ENCODE assay signal across 8 cellular contexts in genomic region chr1:61742620-61743431, GRCh38. TPM values are rescaled to one million over a fixed set of nuclear protein-coding genes. Genes with fewer than 3 reads are reported as not detected.
DNase-seq lines count a peak whose midpoint lies in the region; ATAC-seq and TF ChIP-seq lines count a peak whose summit lies in the region.

No MANE protein-coding gene starts in this region.

- H3K4me3 ChIP-seq in BJ (ENCODE audit: low read depth, low read length), result peak overlapping the region; percentile 78
- H3K4me3 ChIP-seq in Panc1 (ENCODE audit: low read depth in 2 of 2, low read length in 2 of 2), result peak overlapping the region; percentile 68 to 83
- peak overlapping the region; percentile 96 for H3K4me3 ChIP-seq in coronary artery

- H3K27ac ChIP-seq in Panc1 (ENCODE audit: low read length), result peak overlapping the region; percentile 90
- H3K27ac ChIP-seq in coronary artery, result peak overlapping the region; percentile 80 to 98

- H3K9me3 ChIP-seq in Panc1 (ENCODE audit: control insufficient read depth, insufficient read depth, low read depth, low read length), result no peaks in the 10 kb centered on the region

- CTCF ChIA-PET in BJ (lab: Yijun Ruan, JAX) (no interaction called here), Panc1 (lab: Charles Lee) (no interaction called here)

- H3K36me3 ChIP-seq in BJ (ENCODE audit: control insufficient read depth, insufficient read depth, low read length) (no peaks in the 10 kb centered on the region), Panc1 (ENCODE audit: control insufficient read depth, insufficient read depth, low read length) (no peaks in the 10 kb centered on the region)

- TF ChIP-seq CTCF in BJ (IDR thresholded peaks at IDR 0.05; ENCODE audit: insufficient read depth, low read depth, low read length) (no peak), Panc1 (IDR thresholded peaks at IDR 0.05) (no peak), coronary artery (IDR thresholded peaks at IDR 0.05) (no peak)

- no peaks in the 10 kb centered on the region for H3K27me3 ChIP-seq in BJ (ENCODE audit: control insufficient read depth, insufficient read depth, low read length)
- H3K27me3 ChIP-seq in Panc1 (ENCODE audit: control insufficient read depth, insufficient read depth, low read length), result no peaks in the 10 kb centered on the region

- peak; percentile 40 for ATAC-seq in GM18870 (IDR thresholded peaks at IDR 0.05; ENCODE audit: unreplicated experiment)
- ATAC-seq in HG03045 (IDR thresholded peaks at IDR 0.05; ENCODE audit: unreplicated experiment), result peak; percentile 69
- ATAC-seq in Panc1, result peak; percentile 87
- ATAC-seq in left colon, result peak; percentile 62

- intact Hi-C loops in Panc1 (cut with micrococcal nuclease; ENCODE audit: unreplicated experiment) (no loop called here), left colon (cut with DNase I, micrococcal nuclease) (no loop called here)

- H3K4me1 ChIP-seq in Panc1 (ENCODE audit: control insufficient read depth, insufficient read depth, low read length), result peaks cover 34% of the 10 kb centered on the region

- DNase-seq in BJ (ENCODE audit: low read depth) (no peak), Panc1 (ENCODE audit: low read depth, low spot score) (no peak), coronary artery (ENCODE audit: low spot score) (peak; percentile 78), left colon (peak in 1 of 2 donors; percentile 34), NCI-H2171 (lab: John Stamatoyannopoulos, UW) (no peak)
- DNase-seq in stimulated activated CD8-positive, alpha-beta memory T cell treated with anti-CD3 and anti-CD28 coated beads, Interleukin-2, amount 100 ng/mL, for 48 hours (ENCODE audit: low read depth in 2 of 2), result peak; percentile 19 to 30

- in situ Hi-C loops in Panc1 (cut with HindIII; ENCODE audit: low pct_unique_long_range_greater_than_20kb, low sequenced_read_pairs), result no loop called here

- POLR2A ChIA-PET in BJ (lab: Charles Lee), result interaction anchor here (0.6 kb wide), 1 partner anchor 456 kb away, joined by 4 read pairs; no protein-coding TSS in a partner anchor
- POLR2A ChIA-PET in Panc1 (lab: Charles Lee), result no interaction called here

- no TSS peak for BruUV-seq in Panc1 (replicated peaks; lab: Mats Ljungman, UMichigan)

RNA-seq across cellular contexts. Expression of gene PATJ, which starts 0.5 kb away (rescaled TPM):
- polyA plus RNA-seq in BJ (2011; rRNA removed), result 3.0 and 5.2 TPM in 2 replicates
- polyA minus RNA-seq in BJ (2011; rRNA and poly(A)+ RNA removed), result 10.2 and 14.6 TPM in 2 replicates
- total RNA-seq in Panc1 (2021; ENCODE audit: unreplicated experiment) (36.2 TPM), left colon (10 to 100 TPM; 68.8 to 95.2 TPM)
- 12.9 TPM for polyA plus RNA-seq in Panc1 (2012; ENCODE audit: insufficient read length)

RNA-seq across cellular contexts. Expression of gene TM2D1, which starts 17.9 kb away (rescaled TPM):
- 30.3 and 71.8 TPM in 2 replicates for polyA plus RNA-seq in BJ (2011; rRNA removed)
- 12.0 and 12.6 TPM in 2 replicates for polyA minus RNA-seq in BJ (2011; rRNA and poly(A)+ RNA removed)
- 43.2 TPM for total RNA-seq in Panc1 (2021; ENCODE audit: unreplicated experiment)
- 36.5 TPM for polyA plus RNA-seq in Panc1 (2012; ENCODE audit: insufficient read length)
- 10 to 100 TPM; 38.2 to 40.4 TPM for total RNA-seq in left colon

Comparison
In these comparisons a context has a peak if more than half of its experiments do, and no peak if none do; other contexts are left out.
1. DNase-seq: peak in coronary artery (single experiment) and stimulated activated CD8-positive, alpha-beta memory T cell treated with anti-CD3 and anti-CD28 coated beads, Interleukin-2, amount 100 ng/mL, for 48 hours (2 of 2); none in BJ (single experiment), Panc1 (single experiment) and NCI-H2171 (single experiment).
2. Peak in every context shown above with its lines, with median percentiles within 50 percentile points of each other: H3K4me3 ChIP-seq and ATAC-seq.